Comparison of ENCODE assay signal across 2 cellular contexts in genomic region chr15:78542647-78543046, GRCh38.
TF ChIP-seq lines count a peak whose summit lies in the region.

No MANE protein-coding gene starts in this region.

TF ChIP-seq in SK-N-SH, 30 proteins besides CTCF, POLR2A, EP300 and RAD21 (continued from another document):
- no peak for TF ChIP-seq SMC3 (IDR thresholded peaks at IDR 0.05; ENCODE audit: low read depth, low read length)
- no peak for TF ChIP-seq FOXJ3 (CRISPR knock-in tag; IDR thresholded peaks at IDR 0.05)
- no peak for TF ChIP-seq NRF1 (IDR thresholded peaks at IDR 0.05; ENCODE audit: low read depth, low read length)
- no peak for TF ChIP-seq EZH2phosphoT487 (IDR thresholded peaks at IDR 0.05; ENCODE audit: borderline replicate concordance, low read depth)
- no peak for TF ChIP-seq SIN3A (IDR thresholded peaks at IDR 0.05; ENCODE audit: borderline replicate concordance, low read depth, low read length)

TF ChIP-seq in SK-N-SH treated with all-trans-retinoic acid at 6 μM for 48 hours, 23 proteins besides CTCF, POLR2A, EP300 and RAD21 (continued from another document):
- TF ChIP-seq, protein P1, sequence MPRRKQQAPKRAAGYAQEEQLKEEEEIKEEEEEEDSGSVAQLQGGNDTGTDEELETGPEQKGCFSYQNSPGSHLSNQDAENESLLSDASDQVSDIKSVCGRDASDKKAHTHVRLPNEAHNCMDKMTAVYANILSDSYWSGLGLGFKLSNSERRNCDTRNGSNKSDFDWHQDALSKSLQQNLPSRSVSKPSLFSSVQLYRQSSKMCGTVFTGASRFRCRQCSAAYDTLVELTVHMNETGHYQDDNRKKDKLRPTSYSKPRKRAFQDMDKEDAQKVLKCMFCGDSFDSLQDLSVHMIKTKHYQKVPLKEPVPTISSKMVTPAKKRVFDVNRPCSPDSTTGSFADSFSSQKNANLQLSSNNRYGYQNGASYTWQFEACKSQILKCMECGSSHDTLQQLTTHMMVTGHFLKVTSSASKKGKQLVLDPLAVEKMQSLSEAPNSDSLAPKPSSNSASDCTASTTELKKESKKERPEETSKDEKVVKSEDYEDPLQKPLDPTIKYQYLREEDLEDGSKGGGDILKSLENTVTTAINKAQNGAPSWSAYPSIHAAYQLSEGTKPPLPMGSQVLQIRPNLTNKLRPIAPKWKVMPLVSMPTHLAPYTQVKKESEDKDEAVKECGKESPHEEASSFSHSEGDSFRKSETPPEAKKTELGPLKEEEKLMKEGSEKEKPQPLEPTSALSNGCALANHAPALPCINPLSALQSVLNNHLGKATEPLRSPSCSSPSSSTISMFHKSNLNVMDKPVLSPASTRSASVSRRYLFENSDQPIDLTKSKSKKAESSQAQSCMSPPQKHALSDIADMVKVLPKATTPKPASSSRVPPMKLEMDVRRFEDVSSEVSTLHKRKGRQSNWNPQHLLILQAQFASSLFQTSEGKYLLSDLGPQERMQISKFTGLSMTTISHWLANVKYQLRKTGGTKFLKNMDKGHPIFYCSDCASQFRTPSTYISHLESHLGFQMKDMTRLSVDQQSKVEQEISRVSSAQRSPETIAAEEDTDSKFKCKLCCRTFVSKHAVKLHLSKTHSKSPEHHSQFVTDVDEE (CRISPR knock-in tag; IDR thresholded peaks at IDR 0.05) = no peak
- no peak for TF ChIP-seq PPARA (CRISPR knock-in tag; IDR thresholded peaks at IDR 0.05; ENCODE audit: borderline replicate concordance)
- no peak for TF ChIP-seq BACH2 (CRISPR knock-in tag; IDR thresholded peaks at IDR 0.05; ENCODE audit: borderline replicate concordance)
- TF ChIP-seq TOX (CRISPR knock-in tag; IDR thresholded peaks at IDR 0.05; ENCODE audit: borderline replicate concordance) = no peak
